Comparison of ENCODE assay signal across 10 cellular contexts in genomic region chr6:27141013-27141412, GRCh38.
DNase-seq lines count a peak whose midpoint lies in the region; ATAC-seq and TF ChIP-seq lines count a peak whose summit lies in the region.
"Had no signal": no experiment of that assay in that cellular context is flagged by ENCODE, and none has a peak within 500 bp of the region (broad histone marks: within the 10 kb centered on the region; RNA-seq: fewer than 3 reads in every experiment).

No MANE protein-coding gene starts in this region.

- H3K18ac ChIP-seq in IMR-90 (ENCODE audit: low read depth, low read length), result no peak overlapping the region

- H2AK9ac ChIP-seq in IMR-90 (replicated peaks; ENCODE audit: low read depth, low read length, poor library complexity), result no peak overlapping the region

- intact Hi-C loops in IMR-90 (cut with micrococcal nuclease), result no loop called here
- intact Hi-C loops in activated T-helper 2 cell treated with anti-CD3 and anti-CD28 coated beads, Interferon-gamma antibody, Interleukin-2, Interleukin-4, amounts not matched to agents 10 μg/mL and 5 μg/mL and 100 μg/mL, durations not matched to agents 14 hours and 24 hours and 36 hours (cut with micrococcal nuclease), result loop anchor here (1.0 to 2.0 kb wide), 2 partner anchors 8 to 14 kb away; a partner anchor contains a TSS
- intact Hi-C loops in naive thymus-derived CD4-positive, alpha-beta T cell (cut with micrococcal nuclease), result loop anchor here in 1 of 2 donors (1.0 kb wide), 1 partner anchor 8 kb away; a partner anchor contains a TSS

- peaks cover 18% of the 10 kb centered on the region for H3K36me3 Mint-ChIP-seq in activated T-helper 2 cell treated with anti-CD3 and anti-CD28 coated beads, Interferon-gamma antibody, Interleukin-2, Interleukin-4, amounts not matched to agents 10 μg/mL and 5 μg/mL and 100 μg/mL, durations not matched to agents 14 hours and 24 hours and 36 hours (ENCODE audit: low read depth)
- peaks cover 0 to 8% (median 3%) of the 10 kb centered on the region in 5 donors for H3K36me3 Mint-ChIP-seq in naive thymus-derived CD4-positive, alpha-beta T cell

- no peak for TF ChIP-seq CTCF in IMR-90 (conservative IDR thresholded peaks at IDR 0.05; ENCODE audit: low read depth, low read length)

- H3K4me3 ChIP-seq in IMR-90 (ENCODE audit: insufficient read depth, low read depth, low read length), result 0 out of 2 replicates have a peak overlapping the region, but pooled peaks have one; percentile 1
- H3K4me3 ChIP-seq in naive thymus-derived CD4-positive, alpha-beta T cell (ENCODE audit: low read length), result no peak overlapping the region

- H3K9me3 ChIP-seq in ES-I3 (ENCODE audit: control insufficient read depth, insufficient read depth, low read length) (no peaks in the 10 kb centered on the region), IMR-90 (ENCODE audit: control insufficient read depth, insufficient read depth, low read length) (no peaks in the 10 kb centered on the region)
- H3K9me3 ChIP-seq in naive thymus-derived CD4-positive, alpha-beta T cell (ENCODE audit: control insufficient read depth in 2 of 3, low read length in 3 of 3), result no peaks in the 10 kb centered on the region

- H4K8ac ChIP-seq in IMR-90 (ENCODE audit: low read depth in 2 of 2, low read length in 2 of 2), result no peak overlapping the region; a peak in 1 of 4 replicates

- POLR2A ChIA-PET in IMR-90 (lab: Charles Lee; ENCODE audit: unreplicated experiment), result interaction anchor here (0.5 to 0.6 kb wide), 2 partner anchors 691 to 1111 kb away, joined by 3 to 4 read pairs; no protein-coding TSS in a partner anchor
- POLR2A ChIA-PET in naive thymus-derived CD4-positive, alpha-beta T cell (lab: Charles Lee), result interaction anchor here (0.8 to 1.2 kb wide), 2 partner anchors 14 to 753 kb away, joined by 5 to 6 read pairs; no protein-coding TSS in a partner anchor

- H2BK20ac ChIP-seq in IMR-90 (ENCODE audit: low read depth, low read length), result no peak overlapping the region

- no peak for TF ChIP-seq RAD21 in IMR-90 (IDR thresholded peaks at IDR 0.05; ENCODE audit: low read length)

- peaks cover 0 to 15% of the 10 kb centered on the region in 2 experiments; a peak in 2 of 4 replicates for H3K79me1 ChIP-seq in IMR-90 (ENCODE audit: low read depth in 1 of 2, low read length in 2 of 2)

- H3K4me1 ChIP-seq in ES-I3 (ENCODE audit: insufficient read depth, low read length) (peaks cover 21% of the 10 kb centered on the region), IMR-90 (ENCODE audit: control insufficient read depth, insufficient read depth, low read length) (no peaks in the 10 kb centered on the region)
- H3K4me1 ChIP-seq in naive thymus-derived CD4-positive, alpha-beta T cell (ENCODE audit: control insufficient read depth in 2 of 2, insufficient read depth in 2 of 2, low read length in 2 of 2), result peaks cover 12 to 29% of the 10 kb centered on the region in 2 donors

- no peak overlapping the region for H3K56ac ChIP-seq in IMR-90 (ENCODE audit: extremely low read depth, insufficient read depth, low read length)

- H3K27ac Mint-ChIP-seq in activated T-helper 2 cell treated with anti-CD3 and anti-CD28 coated beads, Interferon-gamma antibody, Interleukin-2, Interleukin-4, amounts not matched to agents 10 μg/mL and 5 μg/mL and 100 μg/mL, durations not matched to agents 14 hours and 24 hours and 36 hours, result peak overlapping the region; percentile 84
- H3K27ac Mint-ChIP-seq in naive thymus-derived CD4-positive, alpha-beta T cell, result peak overlapping the region; percentile 2 to 98 (median 69)

- H3K36me3 ChIP-seq in ES-I3 (ENCODE audit: insufficient read depth, low read length) (no peaks in the 10 kb centered on the region), IMR-90 (ENCODE audit: control insufficient read depth, insufficient read depth, low read length) (no peaks in the 10 kb centered on the region)
- H3K36me3 ChIP-seq in naive thymus-derived CD4-positive, alpha-beta T cell (ENCODE audit: control insufficient read depth in 2 of 3, insufficient read depth in 3 of 3, low read length in 3 of 3), result peaks cover 0 to 3% (median 0%) of the 10 kb centered on the region in 3 experiments

- in situ Hi-C loops in IMR-90 (cut with MboI; ENCODE audit: low sequenced_read_pairs), result loop anchor here (25.0 kb wide), 2 partner anchors 854 to 954 kb away; a partner anchor contains a TSS

- no peaks in the 10 kb centered on the region for H3K27me3 Mint-ChIP-seq in activated T-helper 2 cell treated with anti-CD3 and anti-CD28 coated beads, Interferon-gamma antibody, Interleukin-2, Interleukin-4, amounts not matched to agents 10 μg/mL and 5 μg/mL and 100 μg/mL, durations not matched to agents 14 hours and 24 hours and 36 hours (ENCODE audit: low read depth)
- no peaks in the 10 kb centered on the region for H3K27me3 Mint-ChIP-seq in naive thymus-derived CD4-positive, alpha-beta T cell

- DNase-seq in IMR-90 (no peak), NCI-H187 (lab: John Stamatoyannopoulos, UW) (no peak), NCI-H1105 (lab: John Stamatoyannopoulos, UW) (no peak)
- no peak for DNase-seq in activated T-helper 2 cell treated with anti-CD3 and anti-CD28 coated beads, Interferon-gamma antibody, Interleukin-2, Interleukin-4, amounts not matched to agents 10 μg/mL and 5 μg/mL and 100 μg/mL, durations not matched to agents 14 hours and 24 hours and 36 hours (ENCODE audit: low spot score)
- DNase-seq in naive thymus-derived CD4-positive, alpha-beta T cell, result no peak
- DNase-seq: NCI-H2029 treated with DMSO at 0.1 percent for 48 hours, nucleus accumbens had no signal

- H3K9ac ChIP-seq in ES-I3 (ENCODE audit: low read depth, low read length) (peak overlapping the region; percentile 25), IMR-90 (ENCODE audit: low read depth, low read length) (peak overlapping the region; percentile 49; the same call in 1 of the 2 replicates)

- H3K4ac ChIP-seq in IMR-90 (ENCODE audit: low read depth, low read length), result no peak overlapping the region

- H3K9me1 ChIP-seq in IMR-90 (ENCODE audit: insufficient read depth, low read length), result no peaks in the 10 kb centered on the region

- TF ChIP-seq POLR2A in IMR-90 (IDR thresholded peaks at IDR 0.05; ENCODE audit: low read depth, low read length), result no peak
- no peak for TF ChIP-seq POLR2A in GM18505 (IDR thresholded peaks at IDR 0.05; ENCODE audit: borderline replicate concordance, extremely low read depth, insufficient read depth, insufficient read length)

- H4K5ac ChIP-seq in IMR-90 (ENCODE audit: low read depth, low read length), result no peak overlapping the region

- H3K14ac ChIP-seq in IMR-90 (replicated peaks; ENCODE audit: low read depth, low read length), result 0 out of 2 replicates have a peak overlapping the region, but pooled peaks have one; percentile 51

- H3K4me3 Mint-ChIP-seq in activated T-helper 2 cell treated with anti-CD3 and anti-CD28 coated beads, Interferon-gamma antibody, Interleukin-2, Interleukin-4, amounts not matched to agents 10 μg/mL and 5 μg/mL and 100 μg/mL, durations not matched to agents 14 hours and 24 hours and 36 hours (ENCODE audit: low read depth), result peak overlapping the region; percentile 76
- H3K4me3 Mint-ChIP-seq in naive thymus-derived CD4-positive, alpha-beta T cell, result peak overlapping the region; percentile 38 to 93 (median 74)

- no peak for ATAC-seq in IMR-90 (ENCODE audit: low read depth)
- no peak for ATAC-seq in naive thymus-derived CD4-positive, alpha-beta T cell
- no peak for ATAC-seq in HG03025 (IDR thresholded peaks at IDR 0.05; ENCODE audit: low FRiP score, unreplicated experiment)
- ATAC-seq in GM18505 (IDR thresholded peaks at IDR 0.05; ENCODE audit: unreplicated experiment), result no peak

- peak overlapping the region; percentile 55 for H3K4me2 ChIP-seq in IMR-90 (ENCODE audit: low read depth, low read length)

- dilution Hi-C loops in IMR-90 (cut with HindIII; ENCODE audit: low sequenced_read_pairs, unreplicated experiment), result loop anchor here (25.0 kb wide), 1 partner anchor 746 kb away; a partner anchor contains a TSS

- no peaks in the 10 kb centered on the region for H3K27me3 ChIP-seq in IMR-90 (ENCODE audit: control insufficient read depth, insufficient read depth, low read length)
- H3K27me3 ChIP-seq in naive thymus-derived CD4-positive, alpha-beta T cell (ENCODE audit: control insufficient read depth in 2 of 2, insufficient read depth in 2 of 2, low read length in 2 of 2), result no peaks in the 10 kb centered on the region

- H3K27ac ChIP-seq in IMR-90 (ENCODE audit: insufficient read depth, low read length), result peak overlapping the region; percentile 28; the same call in 1 of the 2 replicates
- H3K27ac ChIP-seq in naive thymus-derived CD4-positive, alpha-beta T cell (ENCODE audit: low read depth, low read length), result no peak overlapping the region

- no peak overlapping the region for H3K23ac ChIP-seq in IMR-90 (ENCODE audit: low read depth, low read length)

- BruUV-seq in IMR-90 (replicated peaks; lab: Mats Ljungman, UMichigan), result no TSS peak

- no peak overlapping the region for H2AK5ac ChIP-seq in IMR-90 (ENCODE audit: low read depth, low read length)

- WGBS in IMR-90 (ENCODE audit: extremely low coverage in 2 of 2, insufficient read length in 1 of 2), 2 experiments, result no CpG with 5 or more reads among the region's 4 CpGs

- peaks cover 35% of the 10 kb centered on the region for H3K4me1 Mint-ChIP-seq in activated T-helper 2 cell treated with anti-CD3 and anti-CD28 coated beads, Interferon-gamma antibody, Interleukin-2, Interleukin-4, amounts not matched to agents 10 μg/mL and 5 μg/mL and 100 μg/mL, durations not matched to agents 14 hours and 24 hours and 36 hours (ENCODE audit: low read depth)
- H3K4me1 Mint-ChIP-seq in naive thymus-derived CD4-positive, alpha-beta T cell, result peaks cover 29 to 69% (median 56%) of the 10 kb centered on the region in 7 donors

- no peaks in the 10 kb centered on the region for H4K20me1 ChIP-seq in IMR-90 (ENCODE audit: insufficient read depth, low read length)

- no peak overlapping the region for H2BK120ac ChIP-seq in IMR-90 (ENCODE audit: low read depth, low read length)

- H2BK15ac ChIP-seq in IMR-90 (ENCODE audit: low read depth, low read length), result no peak overlapping the region

- CTCF ChIA-PET in IMR-90 (lab: Yijun Ruan, JAX), result interaction anchor here (1.0 kb wide), 1 partner anchor 14 kb away, joined by 3 read pairs; no protein-coding TSS in a partner anchor
- CTCF ChIA-PET in naive thymus-derived CD4-positive, alpha-beta T cell (lab: Charles Lee), result no interaction called here

- no peak overlapping the region for H4K91ac ChIP-seq in IMR-90 (ENCODE audit: insufficient read depth, low read depth, low read length)

- H3K9me3 Mint-ChIP-seq in activated T-helper 2 cell treated with anti-CD3 and anti-CD28 coated beads, Interferon-gamma antibody, Interleukin-2, Interleukin-4, amounts not matched to agents 10 μg/mL and 5 μg/mL and 100 μg/mL, durations not matched to agents 14 hours and 24 hours and 36 hours, result no peaks in the 10 kb centered on the region
- no peaks in the 10 kb centered on the region for H3K9me3 Mint-ChIP-seq in naive thymus-derived CD4-positive, alpha-beta T cell

- H2BK5ac ChIP-seq in IMR-90 (ENCODE audit: low read depth, low read length, poor library complexity, severe bottlenecking), result peak overlapping the region; percentile 15

- H2AFZ ChIP-seq in IMR-90 (replicated peaks; ENCODE audit: low read length, poor library complexity), result no peak overlapping the region

TF ChIP-seq in IMR-90, 13 proteins besides CTCF, POLR2A, EP300 and RAD21 (continues in another document):
- TF ChIP-seq MAFK (IDR thresholded peaks at IDR 0.05; ENCODE audit: low read depth, low read length), result no peak
- TF ChIP-seq RCOR1 (IDR thresholded peaks at IDR 0.05; ENCODE audit: insufficient replicate concordance, low read length), result no peak
